ENCODE assay signal across 18 cellular contexts in the genomic region with DNA sequence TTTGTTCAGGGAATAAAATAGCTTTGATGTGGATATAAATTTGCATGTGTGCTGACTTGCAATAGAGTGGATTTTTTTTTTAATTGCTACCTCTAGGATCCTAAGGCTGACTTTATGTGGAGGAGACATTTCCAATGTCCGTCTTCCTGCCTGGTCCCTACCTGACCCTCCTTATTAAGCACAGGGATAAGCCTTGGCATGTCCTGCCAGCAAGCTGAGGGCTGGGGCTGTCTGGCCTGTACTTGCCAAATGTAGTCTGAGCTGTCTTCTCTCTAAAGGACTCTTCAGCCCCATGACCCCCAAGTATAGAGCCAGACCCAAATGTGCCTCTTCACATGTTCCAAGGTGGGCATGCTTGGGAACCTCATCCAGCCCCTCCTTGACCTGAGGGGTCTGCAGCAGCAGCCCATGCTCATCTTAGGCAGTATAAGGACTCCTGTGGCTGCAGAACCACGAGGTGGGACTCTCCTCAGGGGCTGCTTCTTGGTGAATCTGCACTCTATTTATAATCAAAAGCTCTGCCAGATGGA.
DNase-seq lines count a peak whose midpoint lies in the region; ATAC-seq, FAIRE-seq and TF ChIP-seq lines count a peak whose summit lies in the region.
"Had no signal": no experiment of that assay in that cellular context is flagged by ENCODE, and none has a peak within 500 bp of the region (broad histone marks: within the 10 kb centered on the region; RNA-seq: fewer than 3 reads in every experiment).

No MANE protein-coding gene starts in this region.

- H3K4me1 ChIP-seq in H1 (replicated peaks in 1 of 4; ENCODE audit: control insufficient read depth in 3 of 4, insufficient read depth in 4 of 4, low read length in 3 of 4) (peaks cover 0 to 3% (median 1%) of the 10 kb centered on the region in 4 experiments; a peak in 4 of 7 replicates), foreskin keratinocyte (no peaks in the 10 kb centered on the region), ovary (ENCODE audit: insufficient read depth) (no peaks in the 10 kb centered on the region)

- POLR2A ChIA-PET in H1 (lab: Charles Lee; ENCODE audit: partially characterized antibody): no interaction called here

- no peak overlapping the region for H3K23ac ChIP-seq in H1 (ENCODE audit: insufficient read length)

- no peak overlapping the region for H2BK20ac ChIP-seq in H1 (ENCODE audit: low read length)

- no peak for TF ChIP-seq EP300 in H1 (IDR thresholded peaks at IDR 0.05; ENCODE audit: borderline replicate concordance in 1 of 2, low read depth in 2 of 2, low read length in 2 of 2)
- TF ChIP-seq EP300 in ovary (IDR thresholded peaks at IDR 0.05): no peak

- no peak overlapping the region for H3K4me2 ChIP-seq in H1 (ENCODE audit: insufficient read depth in 1 of 2, low read depth in 2 of 2, low read length in 2 of 2)

- 74% methylated on average over 2 of the region's 2 CpGs; no CpG with 5 or more reads in 1 of the 2 experiments for WGBS in H1 (ENCODE audit: extremely low coverage in 1 of 2, insufficient coverage in 1 of 2, insufficient read length in 1 of 2, insufficient replicate concordance in 2 of 2, low coverage in 1 of 2, low lambda C conversion rate in 2 of 2, missing lambda C conversion rate in 1 of 2), 2 experiments
- WGBS in ovary, 3 donors: 79 to 83% (median 83%) methylated on average over 2 of the region's 2 CpGs

- peak overlapping the region; percentile 15; the same call in 1 of the 2 replicates for H3K18ac ChIP-seq in H1 (ENCODE audit: extremely low read depth, low read length)

- H3K27ac ChIP-seq in H1 (ENCODE audit: low read depth, low read length) (no peak overlapping the region), foreskin keratinocyte (no peak overlapping the region), ovary (no peak overlapping the region)

- no peaks in the 10 kb centered on the region for H3K27me3 ChIP-seq in H1 (replicated peaks in 1 of 4; ENCODE audit: control insufficient read depth in 3 of 4, extremely low read depth in 1 of 4, insufficient read depth in 3 of 4, low read length in 3 of 4)
- H3K27me3 ChIP-seq in foreskin keratinocyte: no peaks in the 10 kb centered on the region
- H3K27me3 ChIP-seq in ovary: no peaks in the 10 kb centered on the region

- no peak overlapping the region for H2AFZ ChIP-seq in H1 (ENCODE audit: low read length)

- peak overlapping the region; percentile 52 for H3K4me3 Mint-ChIP-seq in T-helper 17 cell
- H3K4me3 Mint-ChIP-seq: CD14-positive monocyte; CD4-positive, alpha-beta memory T cell; H9; IgD-negative memory B cell had no signal

- intact Hi-C loops in ovary (cut with DNase I): no loop called here

- H3K9ac ChIP-seq in H1 (replicated peaks in 1 of 4; ENCODE audit: extremely low read depth in 1 of 4, low read depth in 3 of 4, low read length in 3 of 4): no peak overlapping the region

- H3K56ac ChIP-seq in H1 (replicated peaks; ENCODE audit: insufficient read length, low read depth, low read length): no peak overlapping the region

- peak overlapping the region; percentile 48; the same call in 1 of the 2 replicates for H2BK5ac ChIP-seq in H1 (ENCODE audit: low read depth, low read length)

- no peaks in the 10 kb centered on the region for H3K36me3 Mint-ChIP-seq in T-helper 17 cell (ENCODE audit: low read depth)
- H3K36me3 Mint-ChIP-seq: CD14-positive monocyte; CD4-positive, alpha-beta memory T cell had no signal

- H3K79me1 ChIP-seq in H1 (ENCODE audit: low read depth, low read length): no peaks in the 10 kb centered on the region

- no peak overlapping the region for H2BK12ac ChIP-seq in H1 (ENCODE audit: low read depth, low read length)

- H3K36me3 ChIP-seq in H1 (ENCODE audit: control insufficient read depth in 2 of 4, insufficient read depth in 4 of 4, low read length in 3 of 4) (no peaks in the 10 kb centered on the region), ovary (no peaks in the 10 kb centered on the region)

- no peak for TF ChIP-seq RAD21 in H1 (IDR thresholded peaks at IDR 0.05 in 1 of 2, conservative IDR thresholded peaks at IDR 0.05 in 1 of 2; ENCODE audit: low read depth in 2 of 2, low read length in 2 of 2)

- H4K5ac ChIP-seq in H1 (ENCODE audit: insufficient read length, low read depth, low read length): no peak overlapping the region

- no peak overlapping the region for H3K4me3 ChIP-seq in H1 (ENCODE audit: extremely low read depth in 1 of 4, insufficient read depth in 2 of 4, low read depth in 3 of 4, low read length in 4 of 4)
- no peak overlapping the region for H3K4me3 ChIP-seq in ovary
- H3K4me3 ChIP-seq: GM12878 had no signal

- H3K9me3 ChIP-seq in T-helper 17 cell (ENCODE audit: control insufficient read depth, low read length, poor library complexity, severe bottlenecking) (no peaks in the 10 kb centered on the region), H1 (ENCODE audit: insufficient read depth in 2 of 2, low read depth in 1 of 2, low read length in 1 of 2) (no peaks in the 10 kb centered on the region), ovary (no peaks in the 10 kb centered on the region)

- CTCF ChIA-PET in H1 (lab: Charles Lee; ENCODE audit: partially characterized antibody): interaction anchor here (1.4 to 1.6 kb wide), 3 partner anchors 39 to 208 kb away, joined by 3 to 4 read pairs (median 3); no protein-coding TSS in a partner anchor

- H3K27me3 Mint-ChIP-seq in T-helper 17 cell: peaks cover 18% of the 10 kb centered on the region
- H3K27me3 Mint-ChIP-seq: IgD-negative memory B cell had no signal

- TF ChIP-seq POLR2A in H1 (IDR thresholded peaks at IDR 0.05; ENCODE audit: control extremely low read depth in 1 of 2, low read depth in 2 of 2, low read length in 2 of 2) (no peak), ovary (IDR thresholded peaks at IDR 0.05) (no peak)

- no peak for FAIRE-seq in H1 (lab: Jason Lieb, UNC)
- FAIRE-seq: A204.1, GM12878, HepG2 had no signal

- H3K4me1 Mint-ChIP-seq in T-helper 17 cell: peaks cover 6% of the 10 kb centered on the region
- H3K4me1 Mint-ChIP-seq: CD14-positive monocyte, IgD-negative memory B cell had no signal

- no peak overlapping the region for H2BK15ac ChIP-seq in H1 (ENCODE audit: low read length)

- H3K4ac ChIP-seq in H1 (replicated peaks; ENCODE audit: insufficient read length, low read depth, low read length): no peak overlapping the region

- H3K14ac ChIP-seq in H1 (ENCODE audit: insufficient read length): no peak overlapping the region

- H4K20me1 ChIP-seq in H1 (replicated peaks in 1 of 2; ENCODE audit: control insufficient read depth in 1 of 2, insufficient read depth in 2 of 2, low read length in 2 of 2): no peaks in the 10 kb centered on the region

- H3K79me2 ChIP-seq in H1 (ENCODE audit: control insufficient read depth in 1 of 2, insufficient read depth in 2 of 2, low read length in 2 of 2): no peaks in the 10 kb centered on the region

- ATAC-seq in T-helper 17 cell (no peak), foreskin keratinocyte (peak; percentile 20)
- ATAC-seq: GM12878, HepG2 had no signal

- no peaks in the 10 kb centered on the region for H3K23me2 ChIP-seq in H1 (ENCODE audit: low read depth, low read length)

- no peak for DNase-seq in T-helper 17 cell
- no peak for DNase-seq in H1 (ENCODE audit: low read depth in 1 of 2, low spot score in 2 of 2)
- peak; percentile 12 to 29 for DNase-seq in foreskin keratinocyte
- no peak for DNase-seq in AG08395 (ENCODE audit: low spot score)
- DNase-seq in C1 segment of cervical spinal cord (lab: John Stamatoyannopoulos, UW): no peak
- no peak for DNase-seq in ovary
- DNase-seq in DMS 273 (lab: John Stamatoyannopoulos, UW; ENCODE audit: unreplicated experiment): no peak
- DNase-seq: ACHN; AML-193; CD4-positive, alpha-beta memory T cell; DMS79 treated with DMSO at 0.1 percent for 48 hours; GOT3; H9 had no signal

- H4K91ac ChIP-seq in H1 (replicated peaks; ENCODE audit: insufficient read length, low read length): no peak overlapping the region

- no peak overlapping the region for H3K27ac Mint-ChIP-seq in T-helper 17 cell
- H3K27ac Mint-ChIP-seq: CD14-positive monocyte; CD4-positive, alpha-beta memory T cell; H9; IgD-negative memory B cell had no signal

- H2AK5ac ChIP-seq in H1 (ENCODE audit: low read depth, low read length): no peak overlapping the region

- no peak for TF ChIP-seq CTCF in H1 (IDR thresholded peaks at IDR 0.05; ENCODE audit: control extremely low read depth in 1 of 3, insufficient read depth in 1 of 3, low read depth in 1 of 3, low read length in 3 of 3)
- no peak for TF ChIP-seq CTCF in foreskin keratinocyte (conservative IDR thresholded peaks at IDR 0.05)
- no peak for TF ChIP-seq CTCF in ovary (IDR thresholded peaks at IDR 0.05)

- no peak overlapping the region for H2BK120ac ChIP-seq in H1 (replicated peaks; ENCODE audit: low read depth, low read length)

- H4K8ac ChIP-seq in H1 (ENCODE audit: extremely low read depth, insufficient read depth, low read length): no peak overlapping the region

TF ChIP-seq in H1, 55 proteins besides CTCF, POLR2A, EP300 and RAD21 (continues in another document):
- TF ChIP-seq CBX8 (IDR thresholded peaks at IDR 0.05; ENCODE audit: borderline replicate concordance, low read depth, low read length) (no peak), FOSL1 (IDR thresholded peaks at IDR 0.05; ENCODE audit: insufficient read depth, low read depth, low read length) (no peak)

Comparison
In these comparisons a context has a peak if more than half of its experiments do, and no peak if none do; other contexts are left out.
1. DNase-seq: peak in foreskin keratinocyte (2 of 2); none in T-helper 17 cell (0 of 3), H1 (0 of 2), AG08395 (single experiment), C1 segment of cervical spinal cord (0 of 14), ovary (0 of 5) and DMS 273 (single experiment).